ENCODE assay signal across 8 cellular contexts in genomic region chr9:34047864-34048729, GRCh38.
DNase-seq lines count a peak whose midpoint lies in the region; ATAC-seq and TF ChIP-seq lines count a peak whose summit lies in the region.

No MANE protein-coding gene starts in this region.

- peaks cover 1% of the 10 kb centered on the region for H3K36me3 Mint-ChIP-seq in memory B cell

- peak overlapping the region; percentile 98 for H3K27ac Mint-ChIP-seq in memory B cell

- TF ChIP-seq CTCF in GM12875 (IDR thresholded peaks at IDR 0.05; ENCODE audit: borderline replicate concordance, insufficient read depth, low read depth, low read length) = no peak
- TF ChIP-seq CTCF in HFF-Myc (IDR thresholded peaks at IDR 0.05; ENCODE audit: low read depth, low read length, missing control alignments) = no peak

- H3K27ac ChIP-seq in cingulate gyrus (ENCODE audit: low read depth, low read length) = peak overlapping the region; percentile 99

- H3K9me3 Mint-ChIP-seq in memory B cell = no peaks in the 10 kb centered on the region

- peak; percentile 9 for ATAC-seq in memory B cell (ENCODE audit: low read depth)

- DNase-seq in HFF-Myc (ENCODE audit: extremely low read depth, low read depth) (no peak), NCI-H1092 (lab: John Stamatoyannopoulos, UW) (peak; percentile 50), memory B cell (ENCODE audit: low spot score in 2 of 2) (peak in 1 of 2 donors; percentile 11), NCI-H1930 (lab: John Stamatoyannopoulos, UW) (no peak)
- DNase-seq in activated CD4-positive, CD25-positive, alpha-beta regulatory T cell treated with anti-CD3 and anti-CD28 coated beads, Interleukin-2, amount 50 U/mL, for 16 hours (ENCODE audit: low read depth, low spot score) = peak; percentile 24
- peak; percentile 9 for DNase-seq in stimulated activated CD8-positive, alpha-beta memory T cell treated with anti-CD3 and anti-CD28 coated beads, Interleukin-15, amount 100 ng/mL, for 1 hour (ENCODE audit: low read depth)

- peak overlapping the region; percentile 94 for H3K4me3 Mint-ChIP-seq in memory B cell

- H3K27me3 Mint-ChIP-seq in memory B cell = no peaks in the 10 kb centered on the region

- H3K4me3 ChIP-seq in GM12875 (ENCODE audit: low read depth, low read length) (peak overlapping the region; percentile 99), HFF-Myc (replicated peaks; ENCODE audit: low read depth, low read length) (peak overlapping the region; percentile 72)

- H3K4me1 Mint-ChIP-seq in memory B cell = peaks cover 19% of the 10 kb centered on the region

Comparison
In these comparisons a context has a peak if more than half of its experiments do, and no peak if none do; other contexts are left out.
1. DNase-seq: peak in NCI-H1092 (single experiment), activated CD4-positive, CD25-positive, alpha-beta regulatory T cell treated with anti-CD3 and anti-CD28 coated beads, Interleukin-2, amount 50 U/mL, for 16 hours (single experiment) and stimulated activated CD8-positive, alpha-beta memory T cell treated with anti-CD3 and anti-CD28 coated beads, Interleukin-15, amount 100 ng/mL, for 1 hour (single experiment); none in HFF-Myc (single experiment) and NCI-H1930 (0 of 2).